In genomic region chr19:18571564-18572344, GRCh38 we compare ENCODE assay signal across 8 cellular contexts. TPM values are rescaled to one million over a fixed set of nuclear protein-coding genes. Genes with fewer than 3 reads are reported as not detected.
A peak's percentile ranks its signal among the peaks of the same experiment; 100 is the strongest.
DNase-seq lines count a peak whose midpoint lies in the region; ATAC-seq and TF ChIP-seq lines count a peak whose summit lies in the region.

Gene UBA52 (plus strand): TSS chr19:18571857. CDS start chr19:18573301, 1,444 bp downstream.

- TF ChIP-seq POLR2A in right lobe of liver (IDR thresholded peaks at IDR 0.05), result peak; percentile 79

- H3K4me3 Mint-ChIP-seq in CD14-positive monocyte, result peak within 1 kb of the TSS; percentile 89 to 96

- H3K4me1 ChIP-seq in right lobe of liver, result peaks cover 0 to 16% (median 5%) of the 10 kb centered on the region in 4 donors

- peaks cover 61 to 73% of the 10 kb centered on the region in 2 donors for H3K36me3 Mint-ChIP-seq in CD14-positive monocyte

- WGBS in right lobe of liver (ENCODE audit: insufficient coverage, low coverage, low lambda C conversion rate, missing lambda C conversion rate), result under 1% methylated on average over 36 of the region's 75 CpGs

- H3K4me3 ChIP-seq in right lobe of liver, result peak within 1 kb of the TSS; percentile 97 to 99 (median 98)

- H3K27me3 ChIP-seq in right lobe of liver, result no peaks in the 10 kb centered on the region

- intact Hi-C loops in CD14-positive monocyte (cut with micrococcal nuclease) (loop anchor here (1.0 to 5.0 kb wide), 3 partner anchors 15 to 94 kb away; partner anchors contain the start of genes ELL (in 1 of the 2) and KXD1 (in 1 of the 2)), right lobe of liver (cut with DNase I) (loop anchor here in 1 of 2 donors (10.0 kb wide), 1 partner anchor 117 kb away; no protein-coding TSS in a partner anchor)

- DNase-seq in CD14-positive monocyte (ENCODE audit: low spot score), result peak; percentile 98
- DNase-seq in NCI-H82 (lab: John Stamatoyannopoulos, UW), result peak; percentile 100
- DNase-seq in activated CD4-positive, alpha-beta T cell treated with anti-CD3 and anti-CD28 coated beads, Interleukin-2, amount 50 U/mL, for 48 hours, result peak; percentile 99
- peak; percentile 98 for DNase-seq in dermis blood vessel endothelial cell
- peak; percentile 98 for DNase-seq in right lobe of liver
- peak; percentile 98 to 99 for DNase-seq in stimulated activated CD4-positive, alpha-beta T cell treated with anti-CD3 and anti-CD28 coated beads, Interleukin-4, amount 100 ng/mL, for 4 hours

- ATAC-seq in GM19395 (IDR thresholded peaks at IDR 0.05; ENCODE audit: unreplicated experiment) (peak; percentile 81), HG03565 (IDR thresholded peaks at IDR 0.05; ENCODE audit: unreplicated experiment) (peak; percentile 89), right lobe of liver (peak; percentile 97 to 99 (median 97))

- H3K9me3 ChIP-seq in right lobe of liver, result no peaks in the 10 kb centered on the region

- H3K9me3 Mint-ChIP-seq in CD14-positive monocyte, result peaks cover 0 to 2% (median 0%) of the 10 kb centered on the region in 7 donors

- peaks cover 13 to 52% (median 35%) of the 10 kb centered on the region in 4 donors for H3K36me3 ChIP-seq in right lobe of liver

- peak within 1 kb of the TSS; percentile 94 to 98 (median 97) for H3K27ac Mint-ChIP-seq in CD14-positive monocyte

- H3K4me1 Mint-ChIP-seq in CD14-positive monocyte, result peaks cover 19% of the 10 kb centered on the region

- H3K27me3 Mint-ChIP-seq in CD14-positive monocyte (ENCODE audit: low read depth in 3 of 3), result peaks cover 0 to 3% (median 0%) of the 10 kb centered on the region in 3 donors

- peak within 1 kb of the TSS; percentile 64 to 88 (median 85) for H3K27ac ChIP-seq in right lobe of liver

- TF ChIP-seq CTCF in CD14-positive monocyte (IDR thresholded peaks at IDR 0.05), result no peak
- peak in 1 of 4 donors; percentile 17 for TF ChIP-seq CTCF in right lobe of liver (IDR thresholded peaks at IDR 0.05)

RNA-seq across cellular contexts. Expression of gene UBA52, which starts in this region (rescaled TPM):
- 100 to 1,000 TPM; 832 to 896 TPM for polyA plus RNA-seq in CD14-positive monocyte
- total RNA-seq in dermis blood vessel endothelial cell (755 and 1,061 TPM in 2 replicates), right lobe of liver (100 to 1,000 TPM; 256 to 470 (median 406) TPM)

Comparison
In these comparisons a context has a peak if more than half of its experiments do, and no peak if none do; other contexts are left out.
1. Peak in every context shown above with its lines: DNase-seq, ATAC-seq, H3K4me3 ChIP-seq and H3K27ac ChIP-seq.